Comparison of ENCODE assay signal across 1 cellular context in genomic region chr17:76536511-76537287, GRCh38.
TF ChIP-seq lines count a peak whose summit lies in the region.

No MANE protein-coding gene starts in this region.

TF ChIP-seq in H1, 55 proteins besides CTCF, POLR2A, EP300 and RAD21:
- no peak for TF ChIP-seq SIRT6 (IDR thresholded peaks at IDR 0.05; ENCODE audit: low read length)
- no peak for TF ChIP-seq BACH1 (IDR thresholded peaks at IDR 0.05; ENCODE audit: low read length)
- no peak for TF ChIP-seq TAF1 (IDR thresholded peaks at IDR 0.05; ENCODE audit: low read depth, low read length)
- TF ChIP-seq KDM1A (IDR thresholded peaks at IDR 0.05; ENCODE audit: borderline replicate concordance, low read length) = peak; percentile 90; the same call in 1 of the 2 replicates
- no peak for TF ChIP-seq FOSL1 (IDR thresholded peaks at IDR 0.05; ENCODE audit: insufficient read depth, low read depth, low read length)
